ENCODE assay signal across 9 cellular contexts in the genomic region with DNA sequence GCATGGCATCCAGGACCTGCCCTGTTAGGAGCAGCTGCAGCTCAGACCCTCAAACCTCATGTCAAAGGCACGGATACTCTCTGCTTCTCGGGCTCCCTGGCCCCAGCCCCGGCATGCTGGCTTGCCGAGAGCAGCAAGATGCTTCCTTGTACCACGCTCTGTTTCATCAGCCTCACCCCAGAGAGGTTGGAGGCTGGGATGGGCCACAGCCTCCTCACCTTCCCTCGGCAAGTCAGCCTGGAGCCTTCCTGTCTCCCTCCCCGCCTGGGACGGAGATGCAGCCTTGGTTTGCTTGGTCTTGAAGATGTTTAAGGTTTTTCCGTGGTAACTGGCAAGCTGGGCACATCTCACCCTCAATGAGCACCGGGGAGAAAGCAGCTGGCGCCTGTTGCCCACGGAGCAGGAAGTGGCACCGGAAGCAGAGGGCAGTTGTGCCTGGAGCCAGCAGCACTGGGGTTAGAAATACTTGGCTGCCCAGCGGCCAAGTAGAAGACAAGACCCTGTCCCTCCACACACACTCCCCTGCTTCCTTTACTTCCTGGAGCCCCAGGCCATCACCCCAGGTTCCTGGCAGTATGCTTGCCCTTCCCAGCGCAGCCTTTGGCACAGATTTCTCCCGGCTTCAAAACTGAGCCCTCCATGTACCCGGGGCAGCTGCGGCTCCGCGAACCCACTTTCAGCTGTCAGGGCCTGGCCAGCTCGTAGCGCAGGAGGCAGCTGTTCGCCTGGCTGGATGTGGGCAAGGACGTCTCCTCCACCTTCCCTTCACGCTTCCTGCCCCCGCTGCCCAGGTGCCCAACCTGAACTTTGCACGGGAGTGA. TPM values are rescaled to one million over a fixed set of nuclear protein-coding genes. Genes with fewer than 3 reads are reported as not detected.
DNase-seq lines count a peak whose midpoint lies in the region; ATAC-seq and TF ChIP-seq lines count a peak whose summit lies in the region.
"Had no signal": no experiment of that assay in that cellular context is flagged by ENCODE, and none has a peak within 500 bp of the region (broad histone marks: within the 10 kb centered on the region; RNA-seq: fewer than 3 reads in every experiment).

No MANE protein-coding gene starts in this region.

- H3K9ac ChIP-seq in SU-DHL-6 (ENCODE audit: low read length) = 0 out of 2 replicates have a peak overlapping the region, but pooled peaks have one; percentile 0

- no peaks in the 10 kb centered on the region for H3K9me3 Mint-ChIP-seq in CD4-positive, CD25-positive, alpha-beta regulatory T cell
- no peaks in the 10 kb centered on the region for H3K9me3 Mint-ChIP-seq in activated naive CD8-positive, alpha-beta T cell treated with anti-CD3 and anti-CD28 coated beads, Interleukin-2, amount 10 ng/mL, durations not matched to agents 7 days and 5 days
- H3K9me3 Mint-ChIP-seq: nephron had no signal

- H3K79me2 ChIP-seq in SU-DHL-6 (ENCODE audit: insufficient read depth, low read length) = no peaks in the 10 kb centered on the region

- no peaks in the 10 kb centered on the region for H3K36me3 ChIP-seq in CD4-positive, CD25-positive, alpha-beta regulatory T cell (ENCODE audit: control insufficient read depth, insufficient read depth, low read length)
- no peaks in the 10 kb centered on the region for H3K36me3 ChIP-seq in SU-DHL-6 (ENCODE audit: low read length)

- peaks cover 13 to 37% (median 22%) of the 10 kb centered on the region in 4 donors for H3K4me1 Mint-ChIP-seq in CD4-positive, CD25-positive, alpha-beta regulatory T cell
- H3K4me1 Mint-ChIP-seq in activated naive CD8-positive, alpha-beta T cell treated with anti-CD3 and anti-CD28 coated beads, Interleukin-2, amount 10 ng/mL, durations not matched to agents 7 days and 5 days = peaks cover 32% of the 10 kb centered on the region

- peak overlapping the region; percentile 10 for H3K4me2 ChIP-seq in SU-DHL-6 (ENCODE audit: low read depth, low read length, poor library complexity, severe bottlenecking)

- no peak for TF ChIP-seq CTCF in SU-DHL-6 (IDR thresholded peaks at IDR 0.05; ENCODE audit: insufficient read depth, low read length, poor library complexity, severe bottlenecking)

- no peaks in the 10 kb centered on the region for H3K9me2 ChIP-seq in SU-DHL-6 (replicated peaks; ENCODE audit: insufficient read depth, low read length)

- peaks cover 26% of the 10 kb centered on the region for H3K4me1 ChIP-seq in CD4-positive, CD25-positive, alpha-beta regulatory T cell (ENCODE audit: control insufficient read depth, insufficient read depth, low read length, poor library complexity, severe bottlenecking)

- H3K36me3 Mint-ChIP-seq in CD4-positive, CD25-positive, alpha-beta regulatory T cell = no peaks in the 10 kb centered on the region
- no peaks in the 10 kb centered on the region for H3K36me3 Mint-ChIP-seq in activated naive CD8-positive, alpha-beta T cell treated with anti-CD3 and anti-CD28 coated beads, Interleukin-2, amount 10 ng/mL, durations not matched to agents 7 days and 5 days

- peak overlapping the region; percentile 58 for H3K4me3 ChIP-seq in CD4-positive, CD25-positive, alpha-beta regulatory T cell (ENCODE audit: low read depth, low read length)
- no peak overlapping the region for H3K4me3 ChIP-seq in SU-DHL-6 (ENCODE audit: insufficient read depth, low read length, poor library complexity, severe bottlenecking)

- H3K27me3 ChIP-seq in CD4-positive, CD25-positive, alpha-beta regulatory T cell (ENCODE audit: control insufficient read depth, insufficient read depth, low read length) = no peaks in the 10 kb centered on the region
- H3K27me3 ChIP-seq in SU-DHL-6 (ENCODE audit: low read length) = no peaks in the 10 kb centered on the region

- peak overlapping the region; percentile 29 for H2AFZ ChIP-seq in SU-DHL-6 (ENCODE audit: low read depth, low read length, severe bottlenecking)

- POLR2A ChIA-PET in activated naive CD8-positive, alpha-beta T cell treated with anti-CD3 and anti-CD28 coated beads, Interleukin-2, amount 10 ng/mL, durations not matched to agents 7 days and 5 days (lab: Charles Lee) = interaction anchor here (0.7 to 1.8 kb wide), 6 partner anchors 18 to 490 kb away, joined by 3 to 8 read pairs (median 4); partner anchors contain the start of gene ZC3H8

- H3K27ac ChIP-seq in CD4-positive, CD25-positive, alpha-beta regulatory T cell (ENCODE audit: insufficient read depth, low read length, poor library complexity, severe bottlenecking) = peak overlapping the region; percentile 66
- H3K27ac ChIP-seq in SU-DHL-6 (ENCODE audit: low read depth, low read length) = no peak overlapping the region

- DNase-seq in CD4-positive, CD25-positive, alpha-beta regulatory T cell = peak; percentile 16 to 85 (median 49)
- peak; percentile 49 for DNase-seq in activated naive CD8-positive, alpha-beta T cell treated with anti-CD3 and anti-CD28 coated beads, Interleukin-2, amount 10 ng/mL, durations not matched to agents 7 days and 5 days
- DNase-seq in posterior vena cava (ENCODE audit: low spot score) = peak; percentile 80
- no peak for DNase-seq in GOT3 (lab: John Stamatoyannopoulos, UW)
- DNase-seq in DMS79 (lab: John Stamatoyannopoulos, UW) = no peak
- DNase-seq in dedifferentiated amniotic fluid mesenchymal stem cell (ENCODE audit: extremely low spot score) = no peak

- H3K27me3 Mint-ChIP-seq in CD4-positive, CD25-positive, alpha-beta regulatory T cell = peaks cover 1% of the 10 kb centered on the region
- peaks cover 7% of the 10 kb centered on the region for H3K27me3 Mint-ChIP-seq in activated naive CD8-positive, alpha-beta T cell treated with anti-CD3 and anti-CD28 coated beads, Interleukin-2, amount 10 ng/mL, durations not matched to agents 7 days and 5 days

- H3K27ac Mint-ChIP-seq in CD4-positive, CD25-positive, alpha-beta regulatory T cell = peak overlapping the region; percentile 93 to 96 (median 94)
- peak overlapping the region; percentile 70 for H3K27ac Mint-ChIP-seq in activated naive CD8-positive, alpha-beta T cell treated with anti-CD3 and anti-CD28 coated beads, Interleukin-2, amount 10 ng/mL, durations not matched to agents 7 days and 5 days

- no peaks in the 10 kb centered on the region for H4K20me1 ChIP-seq in SU-DHL-6 (ENCODE audit: low read depth, low read length)

- intact Hi-C loops in posterior vena cava (cut with DNase I) = no loop called here

- peaks cover 5% of the 10 kb centered on the region for H3F3A ChIP-seq in SU-DHL-6 (ENCODE audit: insufficient read depth)

- no peaks in the 10 kb centered on the region for H3K9me3 ChIP-seq in CD4-positive, CD25-positive, alpha-beta regulatory T cell (ENCODE audit: control insufficient read depth in 2 of 2, low read length in 2 of 2)
- H3K9me3 ChIP-seq in SU-DHL-6 (ENCODE audit: insufficient read depth, low read length) = no peaks in the 10 kb centered on the region

- H3K4me3 Mint-ChIP-seq in CD4-positive, CD25-positive, alpha-beta regulatory T cell = peak overlapping the region; percentile 76 to 87 (median 82)
- peak overlapping the region; percentile 41 for H3K4me3 Mint-ChIP-seq in activated naive CD8-positive, alpha-beta T cell treated with anti-CD3 and anti-CD28 coated beads, Interleukin-2, amount 10 ng/mL, durations not matched to agents 7 days and 5 days
- H3K4me3 Mint-ChIP-seq: nephron had no signal

- ATAC-seq in CD4-positive, CD25-positive, alpha-beta regulatory T cell (ENCODE audit: low read depth in 2 of 2) = peak; percentile 47 to 63
- peak; percentile 19 for ATAC-seq in activated naive CD8-positive, alpha-beta T cell treated with anti-CD3 and anti-CD28 coated beads, Interleukin-2, amount 10 ng/mL, durations not matched to agents 7 days and 5 days (ENCODE audit: low read depth)
- ATAC-seq in HG03460 (IDR thresholded peaks at IDR 0.05; ENCODE audit: unreplicated experiment) = no peak

RNA-seq across cellular contexts. Expression of gene FBLN7, which starts 17.4 kb away (rescaled TPM):
- total RNA-seq in CD4-positive, CD25-positive, alpha-beta regulatory T cell = 19.3 TPM
- 10 to 100 TPM; 29.9 to 40.2 (median 36.5) TPM for polyA plus RNA-seq in CD4-positive, CD25-positive, alpha-beta regulatory T cell
- 1 to 10 TPM; 1.1 to 1.8 TPM for total RNA-seq in activated naive CD8-positive, alpha-beta T cell treated with anti-CD3 and anti-CD28 coated beads, Interleukin-2, amount 10 ng/mL, durations not matched to agents 7 days and 5 days
- 10 to 100 TPM; 14.6 to 15.4 TPM for total RNA-seq in posterior vena cava

Comparison
In these comparisons a context has a peak if more than half of its experiments do, and no peak if none do; other contexts are left out.
1. DNase-seq: peak in CD4-positive, CD25-positive, alpha-beta regulatory T cell (3 of 3), activated naive CD8-positive, alpha-beta T cell treated with anti-CD3 and anti-CD28 coated beads, Interleukin-2, amount 10 ng/mL, durations not matched to agents 7 days and 5 days (single experiment) and posterior vena cava (single experiment); none in GOT3 (single experiment), DMS79 (single experiment) and dedifferentiated amniotic fluid mesenchymal stem cell (single experiment).